In genomic region chr10:58457761-58458616, GRCh38 we compare ENCODE assay signal across 11 cellular contexts. TPM values are rescaled to one million over a fixed set of nuclear protein-coding genes. Genes with fewer than 3 reads are reported as not detected.
DNase-seq lines count a peak whose midpoint lies in the region; ATAC-seq and TF ChIP-seq lines count a peak whose summit lies in the region.
"Had no signal": no experiment of that assay in that cellular context is flagged by ENCODE, and none has a peak within 500 bp of the region (broad histone marks: within the 10 kb centered on the region; RNA-seq: fewer than 3 reads in every experiment).

No MANE protein-coding gene starts in this region.

- TF ChIP-seq CTCF in brain microvascular endothelial cell (IDR thresholded peaks at IDR 0.05; ENCODE audit: low read depth, low read length, missing control alignments), result no peak
- no peak for TF ChIP-seq CTCF in stomach (IDR thresholded peaks at IDR 0.05)

- intact Hi-C loops in right cardiac atrium (cut with DNase I), result no loop called here
- intact Hi-C loops in stomach (cut with DNase I; ENCODE audit: low total_unique reads), result no loop called here

- H3K4me3 ChIP-seq in brain microvascular endothelial cell (ENCODE audit: low read depth, low read length) (no peak overlapping the region), right cardiac atrium (ENCODE audit: low read length) (no peak overlapping the region), stomach (no peak overlapping the region)

- no peaks in the 10 kb centered on the region for H3K27me3 ChIP-seq in brain microvascular endothelial cell (replicated peaks)
- no peaks in the 10 kb centered on the region for H3K27me3 ChIP-seq in right cardiac atrium (ENCODE audit: control insufficient read depth, insufficient read depth)
- H3K27me3 ChIP-seq in stomach, result no peaks in the 10 kb centered on the region

- TF ChIP-seq EP300 in stomach (IDR thresholded peaks at IDR 0.05), result no peak

- peak overlapping the region; percentile 61 for H3K27ac ChIP-seq in brain microvascular endothelial cell
- peak overlapping the region; percentile 50 for H3K27ac ChIP-seq in right cardiac atrium (ENCODE audit: low read length)
- peak overlapping the region in 4 of 5 donors; percentile 11 to 50 (median 41) for H3K27ac ChIP-seq in stomach
- H3K27ac ChIP-seq: epithelial cell of prostate had no signal

- in situ Hi-C loops in brain microvascular endothelial cell (cut with HindIII; ENCODE audit: low pct_ligation_motif_present, low sequenced_read_pairs), result no loop called here

- ATAC-seq in right cardiac atrium (peak; percentile 86 to 89), GM18502 (IDR thresholded peaks at IDR 0.05; ENCODE audit: poor library complexity, unreplicated experiment) (no peak), HG03097 (IDR thresholded peaks at IDR 0.05; ENCODE audit: low FRiP score, unreplicated experiment) (no peak)
- ATAC-seq: activated CD4-positive, alpha-beta T cell treated with anti-CD3 and anti-CD28 coated beads for 36 hours had no signal

- peak; percentile 25 for DNase-seq in GOT3 (lab: John Stamatoyannopoulos, UW)
- peak; percentile 75 for DNase-seq in brain microvascular endothelial cell
- peak; percentile 50 to 81 (median 67) for DNase-seq in right cardiac atrium
- DNase-seq in stomach, result no peak
- DNase-seq in COLO668 (lab: John Stamatoyannopoulos, UW; ENCODE audit: unreplicated experiment), result no peak
- DNase-seq in NOMO-1 (lab: John Stamatoyannopoulos, UW; ENCODE audit: unreplicated experiment in 2 of 2), result no peak
- DNase-seq: activated CD4-positive, alpha-beta T cell treated with anti-CD3 and anti-CD28 coated beads for 36 hours; SIG-M5 had no signal

- H3K36me3 ChIP-seq in brain microvascular endothelial cell (replicated peaks) (no peaks in the 10 kb centered on the region), stomach (no peaks in the 10 kb centered on the region)

- H3K4me1 ChIP-seq in right cardiac atrium (ENCODE audit: control insufficient read depth, insufficient read depth, low read length), result no peaks in the 10 kb centered on the region
- H3K4me1 ChIP-seq in stomach, result peaks cover 0 to 7% (median 0%) of the 10 kb centered on the region in 4 donors

- 20% methylated on average over 3 of the region's 3 CpGs for WGBS in right cardiac atrium
- 15 to 21% (median 18%) methylated on average over 3 of the region's 3 CpGs for WGBS in stomach, 5 donors

- no peaks in the 10 kb centered on the region for H3K9me3 ChIP-seq in right cardiac atrium (ENCODE audit: control insufficient read depth, low read length)
- H3K9me3 ChIP-seq in stomach, result no peaks in the 10 kb centered on the region

- TF ChIP-seq POLR2A in stomach (IDR thresholded peaks at IDR 0.05), result no peak

RNA-seq across cellular contexts. Expression of gene BICC1, which starts 54.7 kb away (rescaled TPM):
- total RNA-seq in right cardiac atrium, result 10 to 100 TPM; 11.9 to 15.9 (median 14.5) TPM
- polyA plus RNA-seq in right cardiac atrium, result 5.2 TPM
- 10 to 100 TPM in 1 of 5 donors, 1 to 10 TPM in 3, under 1 TPM in 1; 0.29 to 25.0 (median 6.2) TPM for total RNA-seq in stomach
- polyA plus RNA-seq in stomach, result 1 to 10 TPM; 1.6 to 4.9 (median 3.7) TPM
- total RNA-seq: activated CD4-positive, alpha-beta T cell treated with anti-CD3 and anti-CD28 coated beads for 36 hours had no signal

Comparison
In these comparisons a context has a peak if more than half of its experiments do, and no peak if none do; other contexts are left out.
1. DNase-seq: peak in GOT3 (single experiment), brain microvascular endothelial cell (single experiment) and right cardiac atrium (3 of 3); none in stomach (single experiment), COLO668 (single experiment) and NOMO-1 (0 of 2).
2. ATAC-seq: peak in right cardiac atrium (2 of 2); none in GM18502 (single experiment) and HG03097 (single experiment).
3. Peak in every context shown above with its lines, with median percentiles within 50 percentile points of each other: H3K27ac ChIP-seq.